Comparison of ENCODE assay signal across 8 cellular contexts in the genomic region with DNA sequence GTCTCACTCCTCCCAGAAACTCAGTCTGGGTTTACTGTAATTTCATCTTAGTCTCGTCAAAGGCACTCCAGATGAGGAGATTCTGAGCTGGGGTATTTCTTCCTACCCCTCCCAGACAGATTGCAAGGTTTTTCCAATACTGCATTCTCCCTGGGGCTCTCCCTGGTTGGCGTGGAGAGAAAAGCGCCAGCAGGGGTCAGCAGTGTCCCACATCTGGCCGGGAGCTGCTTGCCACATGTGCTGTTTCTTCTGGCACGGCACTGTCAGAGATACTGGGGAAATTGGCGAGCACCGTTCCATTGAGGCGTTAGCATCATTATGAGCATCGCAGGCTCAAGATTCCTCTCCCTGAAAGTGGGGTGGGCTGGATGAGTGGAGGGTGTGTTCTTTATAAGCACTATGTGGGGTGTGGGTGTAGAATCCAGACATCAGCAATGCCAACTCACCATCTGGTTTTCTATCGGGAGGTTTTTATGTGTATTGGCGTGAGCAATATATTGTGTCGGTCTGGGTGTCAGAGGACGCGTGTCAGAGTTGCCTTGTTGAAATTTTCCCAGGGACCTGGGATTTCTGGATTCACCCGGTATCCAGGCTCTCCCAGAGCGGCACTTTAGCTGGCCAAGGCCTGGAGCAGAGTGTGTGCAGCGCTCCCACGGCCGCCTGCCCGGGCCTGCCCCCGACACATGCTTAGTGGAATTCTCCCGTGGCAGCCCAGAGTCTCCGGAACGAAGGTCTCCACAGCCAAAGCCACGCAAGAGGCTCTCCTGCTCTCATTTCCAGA. TPM values are rescaled to one million over a fixed set of nuclear protein-coding genes. Genes with fewer than 3 reads are reported as not detected.
DNase-seq lines count a peak whose midpoint lies in the region; ATAC-seq and TF ChIP-seq lines count a peak whose summit lies in the region.

No MANE protein-coding gene starts in this region.

- H3K4me1 Mint-ChIP-seq in activated CD4-positive, alpha-beta memory T cell treated with anti-CD3 and anti-CD28 coated beads, Interleukin-2, amount 10 ng/mL, durations not matched to agents 7 days and 5 days: peaks cover 3% of the 10 kb centered on the region

- TF ChIP-seq CTCF in AG04450 (IDR thresholded peaks at IDR 0.05; ENCODE audit: low read depth, low read length) (peak; percentile 92), foreskin fibroblast (IDR thresholded peaks at IDR 0.05; ENCODE audit: low read depth, low read length) (peak; percentile 87), omental fat pad (IDR thresholded peaks at IDR 0.05) (peak in 2 of 3 donors; percentile 12 to 25)

- peak overlapping the region; percentile 31 for H3K27ac ChIP-seq in AG04450 (ENCODE audit: low read depth, low read length)

- peaks cover 5% of the 10 kb centered on the region for H3K36me3 Mint-ChIP-seq in activated CD4-positive, alpha-beta memory T cell treated with anti-CD3 and anti-CD28 coated beads, Interleukin-2, amount 10 ng/mL, durations not matched to agents 7 days and 5 days (ENCODE audit: low read depth)

- no peak overlapping the region for H3K4me3 Mint-ChIP-seq in activated CD4-positive, alpha-beta memory T cell treated with anti-CD3 and anti-CD28 coated beads, Interleukin-2, amount 10 ng/mL, durations not matched to agents 7 days and 5 days

- no peaks in the 10 kb centered on the region for H3K9me3 ChIP-seq in AG04450 (ENCODE audit: control insufficient read depth, insufficient read depth, low read length)

- H3K4me3 ChIP-seq in AG04450 (ENCODE audit: low read depth, low read length): no peak overlapping the region
- no peak overlapping the region for H3K4me3 ChIP-seq in foreskin fibroblast (ENCODE audit: low read depth in 1 of 2, low read length in 2 of 2)

- POLR2A ChIA-PET in AG04450 (lab: Yijun Ruan, JAX): interaction anchor here (1.0 kb wide), 1 partner anchor 262 kb away, joined by 3 read pairs; no protein-coding TSS in a partner anchor
- POLR2A ChIA-PET in activated CD4-positive, alpha-beta memory T cell treated with anti-CD3 and anti-CD28 coated beads, Interleukin-2, amount 10 ng/mL, durations not matched to agents 7 days and 5 days (lab: Charles Lee): no interaction called here

- no peaks in the 10 kb centered on the region for H3K27me3 ChIP-seq in AG04450 (ENCODE audit: control insufficient read depth, insufficient read depth, low read length)

- ATAC-seq in omental fat pad (ENCODE audit: low FRiP score) (peak; percentile 72), GM18858 (IDR thresholded peaks at IDR 0.05; ENCODE audit: unreplicated experiment) (no peak)

- CTCF ChIA-PET in AG04450 (lab: Charles Lee): interaction anchor here (0.6 to 6.7 kb wide), 42 partner anchors 10 to 615 kb away, joined by 3 to 65 read pairs (median 4); no protein-coding TSS in a partner anchor
- CTCF ChIA-PET in activated CD4-positive, alpha-beta memory T cell treated with anti-CD3 and anti-CD28 coated beads, Interleukin-2, amount 10 ng/mL, durations not matched to agents 7 days and 5 days (lab: Charles Lee): interaction anchor here (0.6 to 4.1 kb wide), 8 partner anchors 15 to 262 kb away, joined by 3 to 18 read pairs (median 3); no protein-coding TSS in a partner anchor

- peaks cover 4% of the 10 kb centered on the region for H3K27me3 Mint-ChIP-seq in activated CD4-positive, alpha-beta memory T cell treated with anti-CD3 and anti-CD28 coated beads, Interleukin-2, amount 10 ng/mL, durations not matched to agents 7 days and 5 days

- H3K27ac Mint-ChIP-seq in activated CD4-positive, alpha-beta memory T cell treated with anti-CD3 and anti-CD28 coated beads, Interleukin-2, amount 10 ng/mL, durations not matched to agents 7 days and 5 days: no peak overlapping the region

- DNase-seq in AG04450 (ENCODE audit: low read depth, low spot score) (no peak), GM19238 (ENCODE audit: insufficient read length, low spot score) (peak; percentile 42), NCI-H345 treated with DMSO at 0.1 percent for 48 hours (lab: John Stamatoyannopoulos, UW; ENCODE audit: unreplicated experiment) (peak; percentile 11), foreskin fibroblast (peak; percentile 82 to 94), omental fat pad (ENCODE audit: low spot score) (peak; percentile 70), T-helper 9 cell (no peak)
- peak; percentile 37 for DNase-seq in activated CD4-positive, alpha-beta memory T cell treated with anti-CD3 and anti-CD28 coated beads, Interleukin-2, amount 10 ng/mL, durations not matched to agents 7 days and 5 days

- H3K9me3 Mint-ChIP-seq in activated CD4-positive, alpha-beta memory T cell treated with anti-CD3 and anti-CD28 coated beads, Interleukin-2, amount 10 ng/mL, durations not matched to agents 7 days and 5 days: no peaks in the 10 kb centered on the region

RNA-seq across cellular contexts. Expression of a gene that starts 8.0 kb away (rescaled TPM):
- polyA plus RNA-seq in AG04450 (2011; rRNA removed): 17.5 and 23.0 TPM in 2 replicates
- 44.0 and 55.7 TPM in 2 replicates for polyA minus RNA-seq in AG04450 (2011; rRNA and poly(A)+ RNA removed)
- total RNA-seq in activated CD4-positive, alpha-beta memory T cell treated with anti-CD3 and anti-CD28 coated beads, Interleukin-2, amount 10 ng/mL, durations not matched to agents 7 days and 5 days: 1 to 10 TPM; 2.8 to 3.0 TPM
- total RNA-seq in omental fat pad: 10 to 100 TPM; 26.0 to 84.1 (median 67.6) TPM

RNA-seq across cellular contexts. Expression of a gene that starts 24.0 kb away (rescaled TPM):
- polyA plus RNA-seq in AG04450 (2011; rRNA removed): 641 and 730 TPM in 2 replicates
- polyA minus RNA-seq in AG04450 (2011; rRNA and poly(A)+ RNA removed): 568 and 749 TPM in 2 replicates
- total RNA-seq in activated CD4-positive, alpha-beta memory T cell treated with anti-CD3 and anti-CD28 coated beads, Interleukin-2, amount 10 ng/mL, durations not matched to agents 7 days and 5 days: 10 to 100 TPM; 77.1 to 77.8 TPM
- total RNA-seq in omental fat pad: 100 to 1,000 TPM; 258 to 670 (median 416) TPM

Comparison
In these comparisons a context has a peak if more than half of its experiments do, and no peak if none do; other contexts are left out.
1. DNase-seq: peak in GM19238 (single experiment), NCI-H345 treated with DMSO at 0.1 percent for 48 hours (single experiment), activated CD4-positive, alpha-beta memory T cell treated with anti-CD3 and anti-CD28 coated beads, Interleukin-2, amount 10 ng/mL, durations not matched to agents 7 days and 5 days (single experiment), foreskin fibroblast (2 of 2) and omental fat pad (single experiment); none in AG04450 (single experiment) and T-helper 9 cell (single experiment).
2. CTCF ChIP-seq: peak in every context shown above with its lines; median percentile 92 in AG04450; 87 in foreskin fibroblast; 18 in omental fat pad.
3. RNA of a gene that starts 8.0 kb away (total RNA-seq): 26.0 to 84.1 TPM in omental fat pad; 2.8 to 3.0 TPM in activated CD4-positive, alpha-beta memory T cell treated with anti-CD3 and anti-CD28 coated beads, Interleukin-2, amount 10 ng/mL, durations not matched to agents 7 days and 5 days; every median in the first group is over 4 times any median in the second.